ENCODE assay signal across 8 cellular contexts in the genomic region with DNA sequence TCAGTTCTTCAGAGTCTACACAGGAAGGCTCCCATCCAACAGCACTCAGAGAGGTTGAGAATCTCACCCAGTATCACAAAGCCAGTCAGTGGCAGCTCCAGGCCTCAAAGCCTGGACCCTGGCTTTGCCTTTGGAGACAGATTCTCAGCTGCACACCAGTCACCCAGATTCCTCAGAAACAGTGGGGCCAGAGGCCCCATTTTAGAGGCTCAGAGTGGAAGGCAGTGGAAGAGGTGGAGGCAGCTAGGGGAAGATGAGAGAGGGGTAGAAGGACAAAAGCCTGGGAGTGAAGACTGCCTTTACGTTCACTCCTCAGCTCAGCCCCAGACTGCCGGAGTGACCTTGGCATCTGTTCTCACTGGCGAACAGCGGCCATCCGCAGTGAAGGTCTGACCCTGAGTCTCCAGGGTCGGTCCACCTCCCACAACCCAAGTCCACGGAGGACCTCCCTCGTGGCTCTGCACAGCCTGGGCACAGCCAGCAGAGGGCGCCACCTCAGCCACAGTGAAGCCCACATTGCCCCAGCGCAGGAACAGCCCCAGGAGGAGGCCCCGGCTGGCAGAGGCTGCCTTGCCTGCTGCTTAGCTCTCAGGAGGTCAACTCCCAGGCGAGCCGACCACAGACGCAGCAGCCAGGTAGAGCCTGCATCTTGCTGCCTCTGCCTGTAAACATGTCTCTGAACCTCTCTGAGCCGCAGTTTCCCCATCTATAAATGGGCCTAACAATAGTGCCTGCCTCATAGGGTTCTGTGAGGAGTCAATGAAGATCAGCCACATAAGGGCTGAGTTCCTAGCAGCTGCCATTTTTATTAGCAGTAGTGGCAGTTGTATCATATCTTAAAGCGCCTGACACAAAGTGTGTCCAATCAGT.
DNase-seq lines count a peak whose midpoint lies in the region; ATAC-seq, FAIRE-seq and TF ChIP-seq lines count a peak whose summit lies in the region.

No MANE protein-coding gene starts in this region.

- H3K9ac ChIP-seq in iPS-20b (ENCODE audit: low read depth, low read length) = no peak overlapping the region

- in situ Hi-C loops in astrocyte of the spinal cord (cut with HindIII; ENCODE audit: low sequenced_read_pairs) = no loop called here

- no peaks in the 10 kb centered on the region for H3K36me3 ChIP-seq in iPS-20b (ENCODE audit: insufficient read depth, low read depth, low read length)

- peak; percentile 84 for TF ChIP-seq CTCF in D721Med (IDR thresholded peaks at IDR 0.05; ENCODE audit: insufficient read depth, missing control alignments)
- peak; percentile 94 for TF ChIP-seq CTCF in astrocyte of the spinal cord (IDR thresholded peaks at IDR 0.05; ENCODE audit: low read depth, low read length)

- peaks cover 7% of the 10 kb centered on the region for H3K27me3 ChIP-seq in iPS-20b (ENCODE audit: insufficient read depth, low read length)

- DNase-seq in D721Med (ENCODE audit: insufficient read length, low spot score) = peak; percentile 93
- DNase-seq in HK-2 (ENCODE audit: unreplicated experiment) = peak; percentile 66
- DNase-seq in astrocyte of the spinal cord (ENCODE audit: low read depth, low spot score) = peak; percentile 29
- peak; percentile 19 to 39 for DNase-seq in stimulated activated CD4-positive, alpha-beta T cell treated with anti-CD3 and anti-CD28 coated beads, Interleukin-4, amount 100 ng/mL, for 4 hours

- H3K9me3 ChIP-seq in iPS-20b (ENCODE audit: insufficient read depth, low read depth, low read length) = no peaks in the 10 kb centered on the region

- H3K4me3 ChIP-seq in astrocyte of the spinal cord (ENCODE audit: low read depth, low read length) (no peak overlapping the region), iPS-20b (ENCODE audit: low read length) (peak overlapping the region; percentile 50; the same call in 1 of the 2 replicates)

- no peak for FAIRE-seq in D721Med (lab: Jason Lieb, UNC)

- peaks cover 11% of the 10 kb centered on the region for H3K4me1 ChIP-seq in iPS-20b (ENCODE audit: insufficient read depth, low read length)

- ATAC-seq in SK-N-SH treated with all-trans-retinoic acid at 6 μM for 48 hours (peak; percentile 83), HG03439 (IDR thresholded peaks at IDR 0.05; ENCODE audit: unreplicated experiment) (no peak), HG03095 (IDR thresholded peaks at IDR 0.05; ENCODE audit: unreplicated experiment) (no peak)

- H3K27ac ChIP-seq in iPS-20b (ENCODE audit: low read length) = no peak overlapping the region

TF ChIP-seq in SK-N-SH treated with all-trans-retinoic acid at 6 μM for 48 hours, 23 proteins besides CTCF, POLR2A, EP300 and RAD21:
- no peak for TF ChIP-seq SNAI2 (CRISPR knock-in tag; IDR thresholded peaks at IDR 0.05)
- no peak for TF ChIP-seq ZFP3 (CRISPR knock-in tag; IDR thresholded peaks at IDR 0.05)
- no peak for TF ChIP-seq RARB (CRISPR knock-in tag; IDR thresholded peaks at IDR 0.05)
- TF ChIP-seq TCF4 (CRISPR knock-in tag; IDR thresholded peaks at IDR 0.05; ENCODE audit: borderline replicate concordance) = no peak
- TF ChIP-seq CSRNP3 (CRISPR knock-in tag; IDR thresholded peaks at IDR 0.05) = no peak
- no peak for TF ChIP-seq PPARA (CRISPR knock-in tag; IDR thresholded peaks at IDR 0.05; ENCODE audit: borderline replicate concordance)
- no peak for TF ChIP-seq ESRRG (CRISPR knock-in tag; IDR thresholded peaks at IDR 0.05)
- no peak for TF ChIP-seq ZNF8 (CRISPR knock-in tag; IDR thresholded peaks at IDR 0.05)
- no peak for TF ChIP-seq ZC3H10 (CRISPR knock-in tag; IDR thresholded peaks at IDR 0.05)
- TF ChIP-seq, protein P1, sequence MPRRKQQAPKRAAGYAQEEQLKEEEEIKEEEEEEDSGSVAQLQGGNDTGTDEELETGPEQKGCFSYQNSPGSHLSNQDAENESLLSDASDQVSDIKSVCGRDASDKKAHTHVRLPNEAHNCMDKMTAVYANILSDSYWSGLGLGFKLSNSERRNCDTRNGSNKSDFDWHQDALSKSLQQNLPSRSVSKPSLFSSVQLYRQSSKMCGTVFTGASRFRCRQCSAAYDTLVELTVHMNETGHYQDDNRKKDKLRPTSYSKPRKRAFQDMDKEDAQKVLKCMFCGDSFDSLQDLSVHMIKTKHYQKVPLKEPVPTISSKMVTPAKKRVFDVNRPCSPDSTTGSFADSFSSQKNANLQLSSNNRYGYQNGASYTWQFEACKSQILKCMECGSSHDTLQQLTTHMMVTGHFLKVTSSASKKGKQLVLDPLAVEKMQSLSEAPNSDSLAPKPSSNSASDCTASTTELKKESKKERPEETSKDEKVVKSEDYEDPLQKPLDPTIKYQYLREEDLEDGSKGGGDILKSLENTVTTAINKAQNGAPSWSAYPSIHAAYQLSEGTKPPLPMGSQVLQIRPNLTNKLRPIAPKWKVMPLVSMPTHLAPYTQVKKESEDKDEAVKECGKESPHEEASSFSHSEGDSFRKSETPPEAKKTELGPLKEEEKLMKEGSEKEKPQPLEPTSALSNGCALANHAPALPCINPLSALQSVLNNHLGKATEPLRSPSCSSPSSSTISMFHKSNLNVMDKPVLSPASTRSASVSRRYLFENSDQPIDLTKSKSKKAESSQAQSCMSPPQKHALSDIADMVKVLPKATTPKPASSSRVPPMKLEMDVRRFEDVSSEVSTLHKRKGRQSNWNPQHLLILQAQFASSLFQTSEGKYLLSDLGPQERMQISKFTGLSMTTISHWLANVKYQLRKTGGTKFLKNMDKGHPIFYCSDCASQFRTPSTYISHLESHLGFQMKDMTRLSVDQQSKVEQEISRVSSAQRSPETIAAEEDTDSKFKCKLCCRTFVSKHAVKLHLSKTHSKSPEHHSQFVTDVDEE (CRISPR knock-in tag; IDR thresholded peaks at IDR 0.05) = no peak
- no peak for TF ChIP-seq GLIS3 (CRISPR knock-in tag; IDR thresholded peaks at IDR 0.05)
- TF ChIP-seq ARNTL (CRISPR knock-in tag; IDR thresholded peaks at IDR 0.05; ENCODE audit: borderline replicate concordance, low read depth) = no peak
- no peak for TF ChIP-seq OSR1 (CRISPR knock-in tag; IDR thresholded peaks at IDR 0.05)
- TF ChIP-seq ISL1 (CRISPR knock-in tag; IDR thresholded peaks at IDR 0.05) = no peak
TF ChIP-seq in SK-N-SH treated with all-trans-retinoic acid at 6 μM for 48 hours: peak in this region for 0.

Comparison
In these comparisons a context has a peak if more than half of its experiments do, and no peak if none do; other contexts are left out.
1. DNase-seq: peak in every context shown above with its lines; median percentile 93 in D721Med; 66 in HK-2; 29 in astrocyte of the spinal cord; 29 in stimulated activated CD4-positive, alpha-beta T cell treated with anti-CD3 and anti-CD28 coated beads, Interleukin-4, amount 100 ng/mL, for 4 hours.